ENCODE assay signal across 8 cellular contexts in genomic region chr5:154575869-154576806, GRCh38.
DNase-seq lines count a peak whose midpoint lies in the region; ATAC-seq, FAIRE-seq and TF ChIP-seq lines count a peak whose summit lies in the region.

No MANE protein-coding gene starts in this region.

- H3K4me3 ChIP-seq in HepG2 (replicated peaks in 1 of 3; ENCODE audit: insufficient read depth in 1 of 3, low read depth in 2 of 3, low read length in 3 of 3) (no peak overlapping the region), right lobe of liver (no peak overlapping the region), coronary artery (no peak overlapping the region)

- H3K4me1 ChIP-seq in HepG2 (ENCODE audit: insufficient read depth, low read length) (no peaks in the 10 kb centered on the region), right lobe of liver (no peaks in the 10 kb centered on the region)

- no peaks in the 10 kb centered on the region for H3K79me2 ChIP-seq in HepG2 (ENCODE audit: insufficient read depth, low read length)

- H3K27ac ChIP-seq in HepG2 (ENCODE audit: extremely low read length, insufficient read depth, low read length) (no peak overlapping the region), right lobe of liver (no peak overlapping the region), coronary artery (no peak overlapping the region)

- no peak overlapping the region for H3K9ac ChIP-seq in HepG2 (ENCODE audit: insufficient read depth, low read depth, low read length)

- intact Hi-C loops in HepG2 (cut with micrococcal nuclease; ENCODE audit: unreplicated experiment): no loop called here
- intact Hi-C loops in right lobe of liver (cut with DNase I): no loop called here

- H2AFZ ChIP-seq in HepG2 (ENCODE audit: low read length): no peak overlapping the region

- DNase-seq in HepG2 (ENCODE audit: low spot score) (peak; percentile 4), right lobe of liver (no peak), OCI-M1 (lab: John Stamatoyannopoulos, UW) (peak; percentile 22), coronary artery (ENCODE audit: low spot score) (no peak), COLO668 (lab: John Stamatoyannopoulos, UW; ENCODE audit: unreplicated experiment) (no peak), HuH-7.5 (ENCODE audit: low spot score) (no peak), putamen (ENCODE audit: low spot score) (no peak)

- WGBS in HepG2 (ENCODE audit: low lambda C conversion rate): 7% methylated on average over 12 of the region's 16 CpGs
- 24% methylated on average over 14 of the region's 16 CpGs for WGBS in right lobe of liver (ENCODE audit: insufficient coverage, low coverage, low lambda C conversion rate, missing lambda C conversion rate)

- TF ChIP-seq POLR2A in HepG2 (IDR thresholded peaks at IDR 0.05; ENCODE audit: insufficient read depth in 1 of 2, low read depth in 2 of 2, low read length in 2 of 2) (no peak), right lobe of liver (IDR thresholded peaks at IDR 0.05) (no peak)

- no peaks in the 10 kb centered on the region for H3K9me3 ChIP-seq in HepG2 (ENCODE audit: low read length)
- H3K9me3 ChIP-seq in right lobe of liver: no peaks in the 10 kb centered on the region

- in situ Hi-C loops in HepG2 (cut with HindIII; ENCODE audit: extremely low pct_ligation_motif_present, low pct_unique_long_range_greater_than_20kb): no loop called here

- FAIRE-seq in HepG2 (lab: Jason Lieb, UNC): no peak

- H3K4me2 ChIP-seq in HepG2 (ENCODE audit: low read depth, low read length): no peak overlapping the region

- CTCF ChIA-PET in HepG2 (lab: Yijun Ruan, JAX; ENCODE audit: low intra/inter-chr PET ratio, low total read pairs): no interaction called here

- no peaks in the 10 kb centered on the region for H3K36me3 ChIP-seq in HepG2 (replicated peaks in 1 of 2; ENCODE audit: control insufficient read depth in 1 of 2, insufficient read depth in 2 of 2, low read length in 2 of 2)
- no peaks in the 10 kb centered on the region for H3K36me3 ChIP-seq in right lobe of liver

- no peaks in the 10 kb centered on the region for H4K20me1 ChIP-seq in HepG2 (ENCODE audit: insufficient read depth, low read length)

- H3K27me3 ChIP-seq in HepG2 (ENCODE audit: control insufficient read depth in 1 of 2, insufficient read depth in 2 of 2, low read length in 2 of 2): peaks cover 4 to 32% of the 10 kb centered on the region in 2 experiments; a peak in 4 of 5 replicates
- no peaks in the 10 kb centered on the region for H3K27me3 ChIP-seq in right lobe of liver

- ATAC-seq in HepG2 (peak; percentile 31; the same call in 1 of the 3 replicates), right lobe of liver (no peak), HG02885 (IDR thresholded peaks at IDR 0.05; ENCODE audit: poor library complexity, unreplicated experiment) (peak; percentile 96)

- POLR2A ChIA-PET in HepG2 (lab: Yijun Ruan, JAX): no interaction called here

- BruUV-seq in HepG2 (replicated peaks; lab: Mats Ljungman, UMichigan): no TSS peak

- no peak for TF ChIP-seq EP300 in HepG2 (IDR thresholded peaks at IDR 0.05; ENCODE audit: low read depth in 2 of 2, low read length in 2 of 2)
- no peak for TF ChIP-seq EP300 in HepG2 (CRISPR knock-in tag; IDR thresholded peaks at IDR 0.05; ENCODE audit: borderline replicate concordance)

- TF ChIP-seq RAD21 in HepG2 (CRISPR knock-in tag; IDR thresholded peaks at IDR 0.05): no peak

- TF ChIP-seq CTCF in HepG2 (CRISPR knock-in tag; IDR thresholded peaks at IDR 0.05) (0 out of 2 replicates have a peak, but pooled peaks have one; percentile 9), right lobe of liver (IDR thresholded peaks at IDR 0.05) (no peak), coronary artery (IDR thresholded peaks at IDR 0.05) (no peak)

TF ChIP-seq in HepG2, 621 proteins besides CTCF, POLR2A, EP300 and RAD21:
- TF ChIP-seq STAG1 (CRISPR knock-in tag; IDR thresholded peaks at IDR 0.05) (0 out of 2 replicates have a peak, but pooled peaks have one; percentile 7), GRHL1 (CRISPR knock-in tag; conservative IDR thresholded peaks at IDR 0.05) (no peak)

Comparison
In these comparisons a context has a peak if more than half of its experiments do, and no peak if none do; other contexts are left out.
1. ATAC-seq: peak in HepG2 (single experiment) and HG02885 (single experiment); none in right lobe of liver (0 of 4).
2. DNase-seq: peak in HepG2 (single experiment) and OCI-M1 (single experiment); none in right lobe of liver (0 of 3), coronary artery (single experiment), COLO668 (single experiment), HuH-7.5 (single experiment) and putamen (single experiment).